ENCODE assay signal across 8 cellular contexts in the genomic region with DNA sequence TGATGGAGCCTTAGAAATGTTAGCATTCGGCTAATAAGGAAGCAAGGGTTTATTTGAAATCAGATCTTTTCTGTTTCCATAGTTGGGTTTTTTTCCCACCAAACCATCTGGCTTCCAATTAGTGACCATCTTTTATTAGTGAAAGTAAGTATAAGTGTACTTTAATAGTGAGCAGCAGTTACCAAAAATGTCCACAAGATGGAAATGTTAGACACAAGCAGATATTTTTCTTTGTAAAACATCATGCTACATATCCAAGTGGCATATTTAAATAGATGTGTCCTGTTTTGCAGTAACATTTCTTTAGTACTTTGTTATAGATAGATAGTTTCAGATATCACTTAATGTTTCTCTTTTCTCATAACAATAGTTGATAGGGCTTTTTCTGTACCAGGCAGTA. TPM values are rescaled to one million over a fixed set of nuclear protein-coding genes. Genes with fewer than 3 reads are reported as not detected.
DNase-seq lines count a peak whose midpoint lies in the region; ATAC-seq and TF ChIP-seq lines count a peak whose summit lies in the region.

No MANE protein-coding gene starts in this region.

- H3K4me3 ChIP-seq in choroid plexus epithelial cell (ENCODE audit: low read depth, low read length), result no peak overlapping the region

- ATAC-seq in natural killer cell treated with Interleukin-12 subunit alpha and Interleukin-12 subunit beta and Interleukin-15 and Interleukin-18, amount 100 ng/mL, for 72 hours, result no peak

- DNase-seq in NCI-H526 (lab: John Stamatoyannopoulos, UW) (peak; percentile 21 to 38), NCI-H526 treated with DMSO at 0.1 percent for 48 hours (lab: John Stamatoyannopoulos, UW) (no peak), NCI-H2171 treated with DMSO at 0.1 percent for 48 hours (lab: John Stamatoyannopoulos, UW) (peak; percentile 78), choroid plexus epithelial cell (ENCODE audit: low read depth) (peak; percentile 89), nephron progenitor cell (no peak), DMS79 (lab: John Stamatoyannopoulos, UW) (no peak)
- DNase-seq in natural killer cell treated with Interleukin-12 subunit alpha and Interleukin-12 subunit beta and Interleukin-15 and Interleukin-18, amount 100 ng/mL, for 72 hours (ENCODE audit: low spot score), result no peak
- no peak for DNase-seq in activated naive CD4-positive, alpha-beta T cell treated with anti-CD3 and anti-CD28 coated beads, Interleukin-2, amount 50 U/mL, for 16 hours

- H3K9me3 Mint-ChIP-seq in nephron progenitor cell, result no peaks in the 10 kb centered on the region
- H3K9me3 Mint-ChIP-seq in natural killer cell treated with Interleukin-12 subunit alpha and Interleukin-12 subunit beta and Interleukin-15 and Interleukin-18, amount 100 ng/mL, for 72 hours, result no peaks in the 10 kb centered on the region

- no peak overlapping the region for H3K27ac Mint-ChIP-seq in nephron progenitor cell
- no peak overlapping the region for H3K27ac Mint-ChIP-seq in natural killer cell treated with Interleukin-12 subunit alpha and Interleukin-12 subunit beta and Interleukin-15 and Interleukin-18, amount 100 ng/mL, for 72 hours

- H3K27me3 Mint-ChIP-seq in nephron progenitor cell (ENCODE audit: low read depth, poor library complexity), result no peaks in the 10 kb centered on the region
- no peaks in the 10 kb centered on the region for H3K27me3 Mint-ChIP-seq in natural killer cell treated with Interleukin-12 subunit alpha and Interleukin-12 subunit beta and Interleukin-15 and Interleukin-18, amount 100 ng/mL, for 72 hours

- H3K4me3 Mint-ChIP-seq in nephron progenitor cell, result no peak overlapping the region
- H3K4me3 Mint-ChIP-seq in natural killer cell treated with Interleukin-12 subunit alpha and Interleukin-12 subunit beta and Interleukin-15 and Interleukin-18, amount 100 ng/mL, for 72 hours, result no peak overlapping the region

- TF ChIP-seq CTCF in choroid plexus epithelial cell (conservative IDR thresholded peaks at IDR 0.05; ENCODE audit: low read depth, low read length) (peak; percentile 65), nephron progenitor cell (IDR thresholded peaks at IDR 0.05) (peak; percentile 33)

- H3K36me3 Mint-ChIP-seq in nephron progenitor cell (ENCODE audit: low read depth), result peaks cover 34% of the 10 kb centered on the region
- peaks cover 10% of the 10 kb centered on the region for H3K36me3 Mint-ChIP-seq in natural killer cell treated with Interleukin-12 subunit alpha and Interleukin-12 subunit beta and Interleukin-15 and Interleukin-18, amount 100 ng/mL, for 72 hours

- H3K4me1 Mint-ChIP-seq in nephron progenitor cell, result peaks cover 5% of the 10 kb centered on the region
- H3K4me1 Mint-ChIP-seq in natural killer cell treated with Interleukin-12 subunit alpha and Interleukin-12 subunit beta and Interleukin-15 and Interleukin-18, amount 100 ng/mL, for 72 hours (ENCODE audit: low read depth in 2 of 2), result no peaks in the 10 kb centered on the region

RNA-seq across cellular contexts. Expression of gene YEATS4, which starts 28.8 kb away (rescaled TPM):
- 10 to 100 TPM; 14.9 to 27.8 TPM for total RNA-seq in natural killer cell treated with Interleukin-12 subunit alpha and Interleukin-12 subunit beta and Interleukin-15 and Interleukin-18, amount 100 ng/mL, for 72 hours

RNA-seq across cellular contexts. Expression of gene LYZ, which starts 40.2 kb away (rescaled TPM):
- under 1 TPM in 1 of 2 donors, not detected in 1; 0.36 TPM for total RNA-seq in natural killer cell treated with Interleukin-12 subunit alpha and Interleukin-12 subunit beta and Interleukin-15 and Interleukin-18, amount 100 ng/mL, for 72 hours

Comparison
In these comparisons a context has a peak if more than half of its experiments do, and no peak if none do; other contexts are left out.
1. DNase-seq: peak in NCI-H526 (2 of 2), NCI-H2171 treated with DMSO at 0.1 percent for 48 hours (single experiment) and choroid plexus epithelial cell (single experiment); none in NCI-H526 treated with DMSO at 0.1 percent for 48 hours (single experiment), nephron progenitor cell (single experiment), natural killer cell treated with Interleukin-12 subunit alpha and Interleukin-12 subunit beta and Interleukin-15 and Interleukin-18, amount 100 ng/mL, for 72 hours (single experiment), activated naive CD4-positive, alpha-beta T cell treated with anti-CD3 and anti-CD28 coated beads, Interleukin-2, amount 50 U/mL, for 16 hours (single experiment) and DMS79 (single experiment).